In the genomic region with DNA sequence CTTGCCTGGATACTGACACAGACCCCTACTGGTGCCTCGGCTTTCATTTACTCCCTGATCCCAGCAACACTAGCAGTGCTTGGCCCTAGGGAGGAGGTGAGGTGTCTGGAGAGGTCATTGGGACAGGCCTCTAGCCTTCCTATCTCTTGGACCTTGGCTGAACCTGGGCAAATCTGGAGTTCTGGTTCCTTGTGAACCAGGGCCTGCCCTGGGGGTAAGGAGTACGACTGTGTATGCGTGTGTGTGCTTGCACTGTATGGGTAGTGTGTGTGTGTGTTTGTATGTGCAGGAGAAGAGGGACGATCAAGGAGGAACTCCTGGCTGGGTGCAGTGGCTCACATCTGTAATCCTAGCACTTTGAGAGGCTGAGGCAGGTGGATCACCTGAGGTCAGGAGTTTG, we compare ENCODE assay signal across 18 cellular contexts.
A peak's percentile ranks its signal among the peaks of the same experiment; 100 is the strongest.
DNase-seq lines count a peak whose midpoint lies in the region; ATAC-seq and TF ChIP-seq lines count a peak whose summit lies in the region.
"Had no signal": no experiment of that assay in that cellular context is flagged by ENCODE, and none has a peak within 500 bp of the region (broad histone marks: within the 10 kb centered on the region; RNA-seq: fewer than 3 reads in every experiment).

No MANE protein-coding gene starts in this region.

- TF ChIP-seq CTCF in WERI-Rb-1 (IDR thresholded peaks at IDR 0.05; ENCODE audit: low read depth, low read length) (no peak), endodermal cell (conservative IDR thresholded peaks at IDR 0.05) (no peak)

- H3K9me3 ChIP-seq in WERI-Rb-1 (ENCODE audit: severe bottlenecking) (no peaks in the 10 kb centered on the region), endodermal cell (ENCODE audit: control insufficient read depth, low read length) (no peaks in the 10 kb centered on the region)

- no peaks in the 10 kb centered on the region for H3K79me2 ChIP-seq in mesendoderm (ENCODE audit: control insufficient read depth, insufficient read depth, low read length)

- no peaks in the 10 kb centered on the region for H3K27me3 Mint-ChIP-seq in endodermal cell (ENCODE audit: insufficient read depth)

- 92 to 100% methylated on average over 1 to 4 of the region's 4 CpGs for WGBS in endodermal cell (ENCODE audit: insufficient coverage in 1 of 2, insufficient read length in 1 of 2), 2 experiments
- no CpG with 5 or more reads among the region's 4 CpGs for WGBS in mesendoderm (ENCODE audit: extremely low coverage, insufficient coverage, low lambda C conversion rate)

- DNase-seq in WERI-Rb-1 = peak; percentile 1
- DNase-seq in endodermal cell = peak; percentile 38
- no peak for DNase-seq in mesendoderm
- no peak for DNase-seq in putamen (ENCODE audit: low spot score)
- DNase-seq: CD8-positive, alpha-beta memory T cell; DMS 273 treated with DMSO at 0.1 percent for 48 hours; DMS79; EL; GDM1; GOT3; H7; HCEC 1CT had no signal

- no peak overlapping the region for H3K4ac ChIP-seq in mesendoderm (ENCODE audit: low read depth, low read length)

- H3K18ac ChIP-seq in mesendoderm (ENCODE audit: low read length) = no peak overlapping the region

- H3K36me3 Mint-ChIP-seq in endodermal cell (ENCODE audit: low read depth) = no peaks in the 10 kb centered on the region
- H3K36me3 Mint-ChIP-seq: CD14-positive monocyte; CD8-positive, alpha-beta memory T cell had no signal

- H3K27ac Mint-ChIP-seq in endodermal cell = peak overlapping the region; percentile 97
- H3K27ac Mint-ChIP-seq: CD14-positive monocyte; CD4-positive, alpha-beta T cell; CD8-positive, alpha-beta memory T cell had no signal

- H3K79me1 ChIP-seq in mesendoderm (ENCODE audit: low read length) = no peaks in the 10 kb centered on the region

- H3K9me3 Mint-ChIP-seq in endodermal cell = no peaks in the 10 kb centered on the region
- H3K9me3 Mint-ChIP-seq: CD4-positive, alpha-beta T cell; CD8-positive, alpha-beta memory T cell had no signal

- no peak for ATAC-seq in HG02885 (IDR thresholded peaks at IDR 0.05; ENCODE audit: poor library complexity, unreplicated experiment)
- no peak for ATAC-seq in HG03469 (IDR thresholded peaks at IDR 0.05; ENCODE audit: unreplicated experiment)
- ATAC-seq in GM21825 (IDR thresholded peaks at IDR 0.05; ENCODE audit: unreplicated experiment) = no peak
- ATAC-seq: GM12878 had no signal

- peak overlapping the region; percentile 55 for H2AK5ac ChIP-seq in mesendoderm (ENCODE audit: low read length)

- peak overlapping the region; percentile 4 for H2BK120ac ChIP-seq in mesendoderm (ENCODE audit: low read depth, low read length)

- H2BK15ac ChIP-seq in mesendoderm (replicated peaks; ENCODE audit: low read depth) = no peak overlapping the region

- H4K5ac ChIP-seq in mesendoderm (ENCODE audit: low read length) = no peak overlapping the region

- H3K9ac ChIP-seq in endodermal cell (ENCODE audit: extremely low read depth, low read length, poor library complexity, severe bottlenecking) (no peak overlapping the region), mesendoderm (ENCODE audit: low read length) (no peak overlapping the region)

- H3K4me1 ChIP-seq in endodermal cell (ENCODE audit: control insufficient read depth, insufficient read depth, low read length) = peaks cover 39% of the 10 kb centered on the region
- H3K4me1 ChIP-seq in mesendoderm (ENCODE audit: control insufficient read depth, low read depth, low read length) = peaks cover 45% of the 10 kb centered on the region

- H3K4me3 Mint-ChIP-seq in endodermal cell = peak overlapping the region; percentile 24
- H3K4me3 Mint-ChIP-seq: CD14-positive monocyte; CD4-positive, alpha-beta T cell; CD8-positive, alpha-beta memory T cell had no signal

- H3K36me3 ChIP-seq in WERI-Rb-1 = no peaks in the 10 kb centered on the region
- no peaks in the 10 kb centered on the region for H3K36me3 ChIP-seq in endodermal cell (ENCODE audit: control insufficient read depth, insufficient read depth, low read length)
- no peaks in the 10 kb centered on the region for H3K36me3 ChIP-seq in mesendoderm (ENCODE audit: control insufficient read depth, insufficient read depth, low read length)

- no peak overlapping the region for H3K4me2 ChIP-seq in mesendoderm (ENCODE audit: low read length)

- peaks cover 75% of the 10 kb centered on the region for H3K4me1 Mint-ChIP-seq in endodermal cell
- H3K4me1 Mint-ChIP-seq: CD14-positive monocyte; CD8-positive, alpha-beta memory T cell had no signal

- no peak overlapping the region for H4K8ac ChIP-seq in mesendoderm (ENCODE audit: low read depth, low read length)

- no peaks in the 10 kb centered on the region for H3K27me3 ChIP-seq in WERI-Rb-1 (ENCODE audit: insufficient read depth, low read depth, severe bottlenecking)
- H3K27me3 ChIP-seq in endodermal cell (ENCODE audit: control insufficient read depth, insufficient read depth, low read length, poor library complexity, severe bottlenecking) = no peaks in the 10 kb centered on the region
- H3K27me3 ChIP-seq in mesendoderm (ENCODE audit: insufficient read depth, low read length, poor library complexity) = no peaks in the 10 kb centered on the region

- H3K4me3 ChIP-seq in WERI-Rb-1 (ENCODE audit: low read depth, low read length) = no peak overlapping the region
- H3K4me3 ChIP-seq in endodermal cell (ENCODE audit: low read length) = no peak overlapping the region
- no peak overlapping the region for H3K4me3 ChIP-seq in mesendoderm (ENCODE audit: low read length)
- H3K4me3 ChIP-seq: GM12878 had no signal

- H3K23ac ChIP-seq in mesendoderm (ENCODE audit: low read length) = no peak overlapping the region

- H2BK5ac ChIP-seq in mesendoderm (ENCODE audit: low read length) = peak overlapping the region; percentile 84

- H3K27ac ChIP-seq in WERI-Rb-1 (no peak overlapping the region), endodermal cell (ENCODE audit: low read depth, low read length) (no peak overlapping the region), mesendoderm (ENCODE audit: low read depth, low read length) (no peak overlapping the region)

- H3K56ac ChIP-seq in mesendoderm (ENCODE audit: low read length) = peak overlapping the region; percentile 71

Comparison
In these comparisons a context has a peak if more than half of its experiments do, and no peak if none do; other contexts are left out.
1. DNase-seq: peak in WERI-Rb-1 (single experiment) and endodermal cell (single experiment); none in mesendoderm (single experiment) and putamen (single experiment).